Comparison of ENCODE assay signal across 2 cellular contexts in genomic region chr3:183128695-183129094, GRCh38.
TF ChIP-seq lines count a peak whose summit lies in the region.

No MANE protein-coding gene starts in this region.

TF ChIP-seq in HCT116, 20 proteins besides CTCF, POLR2A, EP300 and RAD21:
- TF ChIP-seq FOSL1 (IDR thresholded peaks at IDR 0.05; ENCODE audit: low read depth): 0 out of 2 replicates have a peak, but pooled peaks have one; percentile 18

TF ChIP-seq in endothelial cell of umbilical vein, 7 proteins besides CTCF, POLR2A, EP300 and RAD21 (continued from another document):
- peak; percentile 15 for TF ChIP-seq JUN (IDR thresholded peaks at IDR 0.05; ENCODE audit: borderline replicate concordance, insufficient read depth, insufficient read length, low read depth)
